In genomic region chr9:128103589-128103962, GRCh38 we compare ENCODE assay signal across 8 cellular contexts. TPM values are rescaled to one million over a fixed set of nuclear protein-coding genes. Genes with fewer than 3 reads are reported as not detected.
DNase-seq lines count a peak whose midpoint lies in the region; ATAC-seq and TF ChIP-seq lines count a peak whose summit lies in the region.

No MANE protein-coding gene starts in this region.

- H3K9me3 Mint-ChIP-seq in activated T-helper 2 cell treated with anti-CD3 and anti-CD28 coated beads, Interferon-gamma antibody, Interleukin-2, Interleukin-4, amounts not matched to agents 10 μg/mL and 5 μg/mL and 100 μg/mL, durations not matched to agents 14 hours and 24 hours and 36 hours = no peaks in the 10 kb centered on the region

- no peak overlapping the region for H4K91ac ChIP-seq in IMR-90 (ENCODE audit: insufficient read depth, low read depth, low read length)

- H3K4me3 ChIP-seq in A673 (ENCODE audit: low read depth, low read length, poor library complexity, severe bottlenecking) (no peak overlapping the region), IMR-90 (ENCODE audit: insufficient read depth, low read depth, low read length) (no peak overlapping the region), liver (ENCODE audit: low read depth in 1 of 3, low read length in 3 of 3) (no peak overlapping the region), HAP-1 (no peak overlapping the region)

- no peak overlapping the region for H4K8ac ChIP-seq in IMR-90 (ENCODE audit: low read depth in 2 of 2, low read length in 2 of 2)

- CTCF ChIA-PET in A673 (lab: Charles Lee) = interaction anchor here (0.8 kb wide), 1 partner anchor 14 kb away, joined by 3 read pairs; no protein-coding TSS in a partner anchor
- CTCF ChIA-PET in IMR-90 (lab: Yijun Ruan, JAX) = no interaction called here

- H3K4ac ChIP-seq in IMR-90 (ENCODE audit: low read depth, low read length) = no peak overlapping the region

- no peak overlapping the region for H3K18ac ChIP-seq in IMR-90 (ENCODE audit: low read depth, low read length)

- H3K36me3 Mint-ChIP-seq in activated T-helper 2 cell treated with anti-CD3 and anti-CD28 coated beads, Interferon-gamma antibody, Interleukin-2, Interleukin-4, amounts not matched to agents 10 μg/mL and 5 μg/mL and 100 μg/mL, durations not matched to agents 14 hours and 24 hours and 36 hours (ENCODE audit: low read depth) = peaks cover 55% of the 10 kb centered on the region

- no peak overlapping the region for H3K56ac ChIP-seq in IMR-90 (ENCODE audit: extremely low read depth, insufficient read depth, low read length)

- peaks cover 22% of the 10 kb centered on the region for H3K4me1 Mint-ChIP-seq in activated T-helper 2 cell treated with anti-CD3 and anti-CD28 coated beads, Interferon-gamma antibody, Interleukin-2, Interleukin-4, amounts not matched to agents 10 μg/mL and 5 μg/mL and 100 μg/mL, durations not matched to agents 14 hours and 24 hours and 36 hours (ENCODE audit: low read depth)

- no peak overlapping the region for H2AFZ ChIP-seq in IMR-90 (replicated peaks; ENCODE audit: low read length, poor library complexity)

- peaks cover 22 to 77% of the 10 kb centered on the region in 2 experiments for H3K79me1 ChIP-seq in IMR-90 (ENCODE audit: low read depth in 1 of 2, low read length in 2 of 2)

- H4K5ac ChIP-seq in IMR-90 (ENCODE audit: low read depth, low read length) = no peak overlapping the region

- peaks cover 67% of the 10 kb centered on the region for H3K36me3 ChIP-seq in A673 (ENCODE audit: insufficient read depth, low read length, poor library complexity, severe bottlenecking)
- peaks cover 69% of the 10 kb centered on the region for H3K36me3 ChIP-seq in IMR-90 (ENCODE audit: control insufficient read depth, insufficient read depth, low read length)
- peaks cover 17 to 40% (median 29%) of the 10 kb centered on the region in 4 donors for H3K36me3 ChIP-seq in liver (ENCODE audit: control insufficient read depth in 4 of 4, insufficient read depth in 3 of 4, low read depth in 1 of 4, low read length in 3 of 4)
- peaks cover 68% of the 10 kb centered on the region for H3K36me3 ChIP-seq in HAP-1 (replicated peaks)

- H3K9me3 ChIP-seq in A673 (ENCODE audit: low read depth, low read length, poor library complexity, severe bottlenecking) = no peaks in the 10 kb centered on the region
- H3K9me3 ChIP-seq in IMR-90 (ENCODE audit: control insufficient read depth, insufficient read depth, low read length) = no peaks in the 10 kb centered on the region
- H3K9me3 ChIP-seq in liver (ENCODE audit: control insufficient read depth in 4 of 4, low read length in 3 of 4) = no peaks in the 10 kb centered on the region
- no peaks in the 10 kb centered on the region for H3K9me3 ChIP-seq in HAP-1

- intact Hi-C loops in A673 (cut with micrococcal nuclease; ENCODE audit: unreplicated experiment) = no loop called here
- intact Hi-C loops in IMR-90 (cut with micrococcal nuclease) = no loop called here
- intact Hi-C loops in activated T-helper 2 cell treated with anti-CD3 and anti-CD28 coated beads, Interferon-gamma antibody, Interleukin-2, Interleukin-4, amounts not matched to agents 10 μg/mL and 5 μg/mL and 100 μg/mL, durations not matched to agents 14 hours and 24 hours and 36 hours (cut with micrococcal nuclease) = no loop called here

- H3K4me1 ChIP-seq in A673 (ENCODE audit: insufficient read depth, low read length, poor library complexity, severe bottlenecking) = peaks cover 18% of the 10 kb centered on the region
- peaks cover 19% of the 10 kb centered on the region for H3K4me1 ChIP-seq in IMR-90 (ENCODE audit: control insufficient read depth, insufficient read depth, low read length)
- H3K4me1 ChIP-seq in liver (ENCODE audit: control insufficient read depth in 4 of 4, insufficient read depth in 4 of 4, low read length in 3 of 4) = peaks cover 13 to 76% (median 52%) of the 10 kb centered on the region in 4 donors
- H3K4me1 ChIP-seq in HAP-1 = peaks cover 6% of the 10 kb centered on the region

- WGBS in IMR-90 (ENCODE audit: extremely low coverage in 2 of 2, insufficient read length in 1 of 2), 2 experiments = 91% methylated on average over 4 of the region's 8 CpGs; no CpG with 5 or more reads in 1 of the 2 experiments
- 28% methylated on average over 8 of the region's 8 CpGs for WGBS in liver

- no peak for TF ChIP-seq POLR2A in IMR-90 (IDR thresholded peaks at IDR 0.05; ENCODE audit: low read depth, low read length)

- no peak overlapping the region for H2AK5ac ChIP-seq in IMR-90 (ENCODE audit: low read depth, low read length)

- in situ Hi-C loops in IMR-90 (cut with MboI; ENCODE audit: low sequenced_read_pairs) (no loop called here), HAP-1 (cut with MboI; ENCODE audit: low sequenced_read_pairs) (no loop called here)

- ATAC-seq in IMR-90 (ENCODE audit: low read depth) (no peak), HG03039 (IDR thresholded peaks at IDR 0.05; ENCODE audit: unreplicated experiment) (no peak), GM21526 (IDR thresholded peaks at IDR 0.05; ENCODE audit: low FRiP score, unreplicated experiment) (no peak)

- peaks cover 19% of the 10 kb centered on the region; the same call in 1 of the 2 replicates for H3K9me1 ChIP-seq in IMR-90 (ENCODE audit: insufficient read depth, low read length)

- H2BK5ac ChIP-seq in IMR-90 (ENCODE audit: low read depth, low read length, poor library complexity, severe bottlenecking) = no peak overlapping the region

- no peak overlapping the region for H2BK20ac ChIP-seq in IMR-90 (ENCODE audit: low read depth, low read length)

- no peak overlapping the region for H3K4me2 ChIP-seq in IMR-90 (ENCODE audit: low read depth, low read length)

- POLR2A ChIA-PET in A673 (lab: Charles Lee; ENCODE audit: low non-redundant PET) = no interaction called here
- POLR2A ChIA-PET in IMR-90 (lab: Charles Lee; ENCODE audit: unreplicated experiment) = no interaction called here

- H3K27ac Mint-ChIP-seq in activated T-helper 2 cell treated with anti-CD3 and anti-CD28 coated beads, Interferon-gamma antibody, Interleukin-2, Interleukin-4, amounts not matched to agents 10 μg/mL and 5 μg/mL and 100 μg/mL, durations not matched to agents 14 hours and 24 hours and 36 hours = peak overlapping the region; percentile 42

- H3K9ac ChIP-seq in IMR-90 (ENCODE audit: low read depth, low read length) (no peak overlapping the region), liver (ENCODE audit: low read depth in 1 of 2, low read length in 2 of 2) (peak overlapping the region; percentile 17 to 61)

- TF ChIP-seq RAD21 in IMR-90 (IDR thresholded peaks at IDR 0.05; ENCODE audit: low read length) (no peak), liver (IDR thresholded peaks at IDR 0.05) (no peak)

- dilution Hi-C loops in IMR-90 (cut with HindIII; ENCODE audit: low sequenced_read_pairs, unreplicated experiment) = no loop called here

- no peak overlapping the region for H3K23ac ChIP-seq in IMR-90 (ENCODE audit: low read depth, low read length)

- H3K27me3 ChIP-seq in A673 (replicated peaks; ENCODE audit: insufficient read depth, low read depth, low read length, poor library complexity) = no peaks in the 10 kb centered on the region
- no peaks in the 10 kb centered on the region for H3K27me3 ChIP-seq in IMR-90 (ENCODE audit: control insufficient read depth, insufficient read depth, low read length)
- H3K27me3 ChIP-seq in liver (ENCODE audit: control insufficient read depth in 4 of 4, insufficient read depth in 4 of 4, low read length in 3 of 4) = no peaks in the 10 kb centered on the region
- no peaks in the 10 kb centered on the region for H3K27me3 ChIP-seq in HAP-1 (ENCODE audit: low read depth)

- H3K4me3 Mint-ChIP-seq in activated T-helper 2 cell treated with anti-CD3 and anti-CD28 coated beads, Interferon-gamma antibody, Interleukin-2, Interleukin-4, amounts not matched to agents 10 μg/mL and 5 μg/mL and 100 μg/mL, durations not matched to agents 14 hours and 24 hours and 36 hours (ENCODE audit: low read depth) = no peak overlapping the region

- no peak overlapping the region for H2BK120ac ChIP-seq in IMR-90 (ENCODE audit: low read depth, low read length)

- no peak overlapping the region for H2AK9ac ChIP-seq in IMR-90 (replicated peaks; ENCODE audit: low read depth, low read length, poor library complexity)

- TF ChIP-seq CTCF in A673 (conservative IDR thresholded peaks at IDR 0.05; ENCODE audit: low read depth, low read length) (0 out of 2 replicates have a peak, but pooled peaks have one; percentile 31), IMR-90 (conservative IDR thresholded peaks at IDR 0.05; ENCODE audit: low read depth, low read length) (0 out of 2 replicates have a peak, but pooled peaks have one; percentile 10), liver (IDR thresholded peaks at IDR 0.05; ENCODE audit: low read depth, low read length, missing input control) (peak; percentile 14)

- peaks cover 48% of the 10 kb centered on the region for H4K20me1 ChIP-seq in IMR-90 (ENCODE audit: insufficient read depth, low read length)

- H2BK15ac ChIP-seq in IMR-90 (ENCODE audit: low read depth, low read length) = no peak overlapping the region

- no peak for DNase-seq in A673 (ENCODE audit: low spot score)
- no peak for DNase-seq in IMR-90
- no peak for DNase-seq in activated T-helper 2 cell treated with anti-CD3 and anti-CD28 coated beads, Interferon-gamma antibody, Interleukin-2, Interleukin-4, amounts not matched to agents 10 μg/mL and 5 μg/mL and 100 μg/mL, durations not matched to agents 14 hours and 24 hours and 36 hours (ENCODE audit: low spot score)
- no peak for DNase-seq in HAP-1 (ENCODE audit: low spot score in 2 of 2)
- DNase-seq in globus pallidus (ENCODE audit: low spot score) = no peak

- no peak overlapping the region for H3K14ac ChIP-seq in IMR-90 (replicated peaks; ENCODE audit: low read depth, low read length)

- H3K27me3 Mint-ChIP-seq in activated T-helper 2 cell treated with anti-CD3 and anti-CD28 coated beads, Interferon-gamma antibody, Interleukin-2, Interleukin-4, amounts not matched to agents 10 μg/mL and 5 μg/mL and 100 μg/mL, durations not matched to agents 14 hours and 24 hours and 36 hours (ENCODE audit: low read depth) = no peaks in the 10 kb centered on the region

- H3K27ac ChIP-seq in A673 (ENCODE audit: low read depth, low read length, poor library complexity, severe bottlenecking) (no peak overlapping the region), IMR-90 (ENCODE audit: insufficient read depth, low read length) (no peak overlapping the region), liver (ENCODE audit: low read depth in 1 of 2, low read length in 2 of 2) (peak overlapping the region; percentile 91 to 94)

- BruUV-seq in A673 (replicated peaks; lab: Mats Ljungman, UMichigan) (no TSS peak), IMR-90 (replicated peaks; lab: Mats Ljungman, UMichigan) (no TSS peak)

RNA-seq across cellular contexts. Expression of gene PTGES2, which starts 24.0 kb away (rescaled TPM):
- total RNA-seq in A673 (2021) = 120 and 122 TPM in 2 replicates
- 90.3 and 107 TPM in 2 replicates for total RNA-seq in IMR-90 (2012; rRNA removed)
- 99.2 and 100 TPM in 2 replicates for polyA plus RNA-seq in IMR-90 (2012; rRNA removed)
- polyA plus RNA-seq in IMR-90 (2012; cell fraction: cytosol; rRNA removed) = 69.7 and 115 TPM in 2 replicates
- polyA plus RNA-seq in IMR-90 (2012; cell fraction: nucleus; rRNA removed; ENCODE audit: low replicate concordance) = 116 and 217 TPM in 2 replicates
- total RNA-seq in activated T-helper 2 cell treated with anti-CD3 and anti-CD28 coated beads, Interferon-gamma antibody, Interleukin-2, Interleukin-4, amounts not matched to agents 10 μg/mL and 5 μg/mL and 100 μg/mL, durations not matched to agents 14 hours and 24 hours and 36 hours = 67.8 and 77.6 TPM in 2 replicates
- total RNA-seq in liver = 10 to 100 TPM; 22.8 to 34.7 TPM
- 10 to 100 TPM; 28.2 to 41.1 TPM for polyA plus RNA-seq in liver

RNA-seq across cellular contexts. Expression of gene SLC25A25, which starts 35.5 kb away (rescaled TPM):
- 24.7 and 26.1 TPM in 2 replicates for total RNA-seq in A673 (2021)
- total RNA-seq in IMR-90 (2012; rRNA removed) = 17.9 and 20.3 TPM in 2 replicates
- polyA plus RNA-seq in IMR-90 (2012; rRNA removed) = 14.0 and 19.1 TPM in 2 replicates
- 11.0 and 16.7 TPM in 2 replicates for polyA plus RNA-seq in IMR-90 (2012; cell fraction: cytosol; rRNA removed)
- polyA plus RNA-seq in IMR-90 (2012; cell fraction: nucleus; rRNA removed; ENCODE audit: low replicate concordance) = 61.0 and 98.5 TPM in 2 replicates
- total RNA-seq in activated T-helper 2 cell treated with anti-CD3 and anti-CD28 coated beads, Interferon-gamma antibody, Interleukin-2, Interleukin-4, amounts not matched to agents 10 μg/mL and 5 μg/mL and 100 μg/mL, durations not matched to agents 14 hours and 24 hours and 36 hours = 11.3 and 11.9 TPM in 2 replicates
- 10 to 100 TPM; 21.7 to 74.6 TPM for total RNA-seq in liver
- polyA plus RNA-seq in liver = 10 to 100 TPM; 35.4 to 43.2 TPM

RNA-seq across cellular contexts. Expression of gene NAIF1, which starts 36.5 kb away (rescaled TPM):
- total RNA-seq in A673 (2021) (9.3 and 10.8 TPM in 2 replicates), IMR-90 (2012; rRNA removed) (8.3 and 9.7 TPM in 2 replicates), liver (1 to 10 TPM; 4.6 to 6.5 TPM)
- polyA plus RNA-seq in IMR-90 (2012; rRNA removed) (10.1 and 10.4 TPM in 2 replicates), liver (1 to 10 TPM; 2.5 to 4.8 TPM)
- 7.8 and 9.2 TPM in 2 replicates for polyA plus RNA-seq in IMR-90 (2012; cell fraction: cytosol; rRNA removed)
- 3.5 and 5.6 TPM in 2 replicates for polyA plus RNA-seq in IMR-90 (2012; cell fraction: nucleus; rRNA removed; ENCODE audit: low replicate concordance)
- total RNA-seq in activated T-helper 2 cell treated with anti-CD3 and anti-CD28 coated beads, Interferon-gamma antibody, Interleukin-2, Interleukin-4, amounts not matched to agents 10 μg/mL and 5 μg/mL and 100 μg/mL, durations not matched to agents 14 hours and 24 hours and 36 hours = 10.2 and 10.5 TPM in 2 replicates

RNA-seq across cellular contexts. Expression of gene LCN2, which starts 45.7 kb away (rescaled TPM):
- not detected in 2 replicates for total RNA-seq in A673 (2021)
- not detected in 2 replicates for total RNA-seq in IMR-90 (2012; rRNA removed)
- not detected in 2 replicates for polyA plus RNA-seq in IMR-90 (2012; rRNA removed)
- not detected in 2 replicates for polyA plus RNA-seq in IMR-90 (2012; cell fraction: cytosol; rRNA removed)
- polyA plus RNA-seq in IMR-90 (2012; cell fraction: nucleus; rRNA removed; ENCODE audit: low replicate concordance) = not detected in 2 replicates
- not detected in 2 replicates for total RNA-seq in activated T-helper 2 cell treated with anti-CD3 and anti-CD28 coated beads, Interferon-gamma antibody, Interleukin-2, Interleukin-4, amounts not matched to agents 10 μg/mL and 5 μg/mL and 100 μg/mL, durations not matched to agents 14 hours and 24 hours and 36 hours
- 1 to 10 TPM; 7.0 to 10.0 TPM for total RNA-seq in liver
- 10 to 100 TPM; 10.8 to 64.5 TPM for polyA plus RNA-seq in liver

RNA-seq across cellular contexts. Expression of gene BBLN, which starts 56.5 kb away (rescaled TPM):
- 41.9 and 50.2 TPM in 2 replicates for total RNA-seq in A673 (2021)
- 25.1 and 27.5 TPM in 2 replicates for total RNA-seq in IMR-90 (2012; rRNA removed)
- 103 and 146 TPM in 2 replicates for polyA plus RNA-seq in IMR-90 (2012; rRNA removed)
- polyA plus RNA-seq in IMR-90 (2012; cell fraction: cytosol; rRNA removed) = 190 and 213 TPM in 2 replicates
- polyA plus RNA-seq in IMR-90 (2012; cell fraction: nucleus; rRNA removed; ENCODE audit: low replicate concordance) = 36.9 and 66.7 TPM in 2 replicates
- 93.8 and 103 TPM in 2 replicates for total RNA-seq in activated T-helper 2 cell treated with anti-CD3 and anti-CD28 coated beads, Interferon-gamma antibody, Interleukin-2, Interleukin-4, amounts not matched to agents 10 μg/mL and 5 μg/mL and 100 μg/mL, durations not matched to agents 14 hours and 24 hours and 36 hours
- total RNA-seq in liver = 10 to 100 TPM; 13.4 to 23.6 TPM
- polyA plus RNA-seq in liver = 10 to 100 TPM; 41.1 to 42.1 TPM

Comparison
In these comparisons a context has a peak if more than half of its experiments do, and no peak if none do; other contexts are left out.
1. H3K27ac ChIP-seq: peak in liver (2 of 2); none in A673 (single experiment) and IMR-90 (single experiment).
2. Peak in every context shown above with its lines, with median percentiles within 50 percentile points of each other: CTCF ChIP-seq.